8 cellular contexts compared by ENCODE assay signal in the genomic region with DNA sequence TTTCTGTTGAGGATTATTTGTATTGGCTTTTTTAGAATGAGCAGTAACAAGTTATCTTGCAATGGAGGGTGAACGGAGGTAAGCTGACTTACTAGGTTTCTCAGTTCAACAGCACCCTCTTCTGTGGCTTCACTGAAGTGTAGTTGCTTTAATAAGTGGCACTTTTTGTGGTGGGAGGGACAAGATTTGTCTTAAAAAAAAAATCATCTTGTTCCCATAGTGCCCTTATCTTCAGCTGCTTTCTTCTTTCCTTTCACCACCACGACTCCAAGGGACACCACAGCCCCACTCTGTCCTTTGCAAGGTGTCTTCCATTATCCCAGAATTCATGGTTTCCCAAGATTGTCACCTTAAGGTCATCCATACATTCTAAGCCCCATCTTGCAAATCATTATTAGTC.
DNase-seq lines count a peak whose midpoint lies in the region; ATAC-seq, FAIRE-seq and TF ChIP-seq lines count a peak whose summit lies in the region.

No MANE protein-coding gene starts in this region.

- TF ChIP-seq POLR2A in Peyer's patch (IDR thresholded peaks at IDR 0.05) (no peak), endothelial cell of umbilical vein (IDR thresholded peaks at IDR 0.05; ENCODE audit: low read depth, low read length) (no peak)

- H4K20me1 ChIP-seq in Loucy (ENCODE audit: insufficient read depth, low read length, poor library complexity, severe bottlenecking) (no peaks in the 10 kb centered on the region), endothelial cell of umbilical vein (replicated peaks; ENCODE audit: control insufficient read depth, extremely low read depth, insufficient read depth, low read length) (no peaks in the 10 kb centered on the region)

- TF ChIP-seq CTCF in Loucy (conservative IDR thresholded peaks at IDR 0.05; ENCODE audit: low read length) (peak; percentile 72), Peyer's patch (IDR thresholded peaks at IDR 0.05) (peak in 4 of 6 experiments; percentile 24 to 60 (median 54)), endothelial cell of umbilical vein (IDR thresholded peaks at IDR 0.05; ENCODE audit: extremely low read depth in 1 of 2, insufficient read depth in 1 of 2, low read depth in 1 of 2, low read length in 2 of 2) (peak; percentile 37 to 55)

- no peaks in the 10 kb centered on the region for H3K9me1 ChIP-seq in endothelial cell of umbilical vein (replicated peaks; ENCODE audit: control insufficient read depth, extremely low read depth, insufficient read depth, low read length)

- H3K9me3 Mint-ChIP-seq in activated CD8-positive, alpha-beta memory T cell treated with anti-CD3 and anti-CD28 coated beads, Interleukin-2, amount 10 ng/mL, durations not matched to agents 7 days and 5 days (ENCODE audit: low read depth), result no peaks in the 10 kb centered on the region
- H3K9me3 Mint-ChIP-seq in naive thymus-derived CD8-positive, alpha-beta T cell, result no peaks in the 10 kb centered on the region
- H3K9me3 Mint-ChIP-seq in activated T-helper 2 cell treated with anti-CD3 and anti-CD28 coated beads, Interferon-gamma antibody, Interleukin-2, Interleukin-4, amounts not matched to agents 10 μg/mL and 5 μg/mL and 100 μg/mL, durations not matched to agents 14 hours and 24 hours and 36 hours, result no peaks in the 10 kb centered on the region

- no peak overlapping the region for H3K27ac Mint-ChIP-seq in activated CD8-positive, alpha-beta memory T cell treated with anti-CD3 and anti-CD28 coated beads, Interleukin-2, amount 10 ng/mL, durations not matched to agents 7 days and 5 days
- peak overlapping the region in 2 of 10 donors; percentile 44 to 68 for H3K27ac Mint-ChIP-seq in naive thymus-derived CD8-positive, alpha-beta T cell
- no peak overlapping the region for H3K27ac Mint-ChIP-seq in activated T-helper 2 cell treated with anti-CD3 and anti-CD28 coated beads, Interferon-gamma antibody, Interleukin-2, Interleukin-4, amounts not matched to agents 10 μg/mL and 5 μg/mL and 100 μg/mL, durations not matched to agents 14 hours and 24 hours and 36 hours

- dilution Hi-C loops in endothelial cell of umbilical vein (cut with MboI; ENCODE audit: extremely low pct_ligation_motif_present, low sequenced_read_pairs), result no loop called here

- no peaks in the 10 kb centered on the region for H3K27me3 ChIP-seq in Loucy (ENCODE audit: insufficient read depth, low read length, poor library complexity, severe bottlenecking)
- no peaks in the 10 kb centered on the region for H3K27me3 ChIP-seq in Peyer's patch
- no peaks in the 10 kb centered on the region for H3K27me3 ChIP-seq in endothelial cell of umbilical vein (ENCODE audit: control insufficient read depth in 2 of 2, insufficient read depth in 2 of 2, low read length in 2 of 2)

- H3K36me3 ChIP-seq in Loucy (ENCODE audit: insufficient read depth, low read length) (no peaks in the 10 kb centered on the region), Peyer's patch (no peaks in the 10 kb centered on the region), endothelial cell of umbilical vein (ENCODE audit: control insufficient read depth in 2 of 2, extremely low read depth in 1 of 2, insufficient read depth in 2 of 2, low read length in 2 of 2) (no peaks in the 10 kb centered on the region)

- H3K9me2 ChIP-seq in Loucy (replicated peaks; ENCODE audit: low read depth, low read length), result no peaks in the 10 kb centered on the region

- no peak for DNase-seq in activated CD8-positive, alpha-beta memory T cell treated with anti-CD3 and anti-CD28 coated beads, Interleukin-2, amount 10 ng/mL, durations not matched to agents 7 days and 5 days
- DNase-seq in activated CD8-positive, alpha-beta memory T cell treated with anti-CD3 and anti-CD28 coated beads, Interleukin-2, amount 50 U/mL, for 48 hours, result no peak
- DNase-seq in Peyer's patch (no peak), endothelial cell of umbilical vein (ENCODE audit: low read depth, low spot score) (peak; percentile 72)
- DNase-seq in naive thymus-derived CD8-positive, alpha-beta T cell, result peak in 5 of 10 donors; percentile 9 to 51 (median 29)
- DNase-seq in activated T-helper 2 cell treated with anti-CD3 and anti-CD28 coated beads, Interferon-gamma antibody, Interleukin-2, Interleukin-4, amounts not matched to agents 10 μg/mL and 5 μg/mL and 100 μg/mL, durations not matched to agents 14 hours and 24 hours and 36 hours (ENCODE audit: low spot score), result no peak

- no peak overlapping the region for H2AFZ ChIP-seq in Loucy (ENCODE audit: low read length)
- no peak overlapping the region for H2AFZ ChIP-seq in endothelial cell of umbilical vein (ENCODE audit: low read depth, low read length)

- POLR2A ChIA-PET in endothelial cell of umbilical vein (lab: Charles Lee), result no interaction called here
- POLR2A ChIA-PET in naive thymus-derived CD8-positive, alpha-beta T cell (lab: Charles Lee), result no interaction called here

- H3K9ac ChIP-seq in Loucy (ENCODE audit: low read depth, low read length, poor library complexity, severe bottlenecking), result no peak overlapping the region
- no peak overlapping the region for H3K9ac ChIP-seq in endothelial cell of umbilical vein (replicated peaks; ENCODE audit: extremely low read depth, insufficient read depth, low read length)

- peaks cover 2% of the 10 kb centered on the region for H3K4me1 Mint-ChIP-seq in activated CD8-positive, alpha-beta memory T cell treated with anti-CD3 and anti-CD28 coated beads, Interleukin-2, amount 10 ng/mL, durations not matched to agents 7 days and 5 days
- H3K4me1 Mint-ChIP-seq in naive thymus-derived CD8-positive, alpha-beta T cell, result peaks cover 0 to 5% (median 0%) of the 10 kb centered on the region in 4 donors
- no peaks in the 10 kb centered on the region for H3K4me1 Mint-ChIP-seq in activated T-helper 2 cell treated with anti-CD3 and anti-CD28 coated beads, Interferon-gamma antibody, Interleukin-2, Interleukin-4, amounts not matched to agents 10 μg/mL and 5 μg/mL and 100 μg/mL, durations not matched to agents 14 hours and 24 hours and 36 hours (ENCODE audit: low read depth)

- ATAC-seq in activated CD8-positive, alpha-beta memory T cell treated with anti-CD3 and anti-CD28 coated beads, Interleukin-2, amount 10 ng/mL, durations not matched to agents 7 days and 5 days, result peak; percentile 57
- ATAC-seq in GM21723 (IDR thresholded peaks at IDR 0.05; ENCODE audit: unreplicated experiment), result peak; percentile 72
- ATAC-seq in naive thymus-derived CD8-positive, alpha-beta T cell, result peak; percentile 53 to 59

- intact Hi-C loops in endothelial cell of umbilical vein (cut with micrococcal nuclease), result loop anchor here (1.0 to 5.0 kb wide), 6 partner anchors 223 to 1218 kb away; no protein-coding TSS in a partner anchor
- intact Hi-C loops in activated T-helper 2 cell treated with anti-CD3 and anti-CD28 coated beads, Interferon-gamma antibody, Interleukin-2, Interleukin-4, amounts not matched to agents 10 μg/mL and 5 μg/mL and 100 μg/mL, durations not matched to agents 14 hours and 24 hours and 36 hours (cut with micrococcal nuclease), result loop anchor here (2.0 to 5.0 kb wide), 2 partner anchors 226 to 974 kb away; no protein-coding TSS in a partner anchor

- H3F3A ChIP-seq in Loucy (ENCODE audit: low read depth), result no peaks in the 10 kb centered on the region; the same call in 1 of the 2 replicates

- no TSS peak for BruUV-seq in endothelial cell of umbilical vein (replicated peaks; lab: Mats Ljungman, UMichigan)

- H3K79me2 ChIP-seq in Loucy (ENCODE audit: insufficient read depth, low read length) (no peaks in the 10 kb centered on the region), endothelial cell of umbilical vein (ENCODE audit: control insufficient read depth, insufficient read depth, low read length) (no peaks in the 10 kb centered on the region)

- H3K4me1 ChIP-seq in Loucy (ENCODE audit: insufficient read depth, low read length, poor library complexity, severe bottlenecking), result no peaks in the 10 kb centered on the region
- no peaks in the 10 kb centered on the region for H3K4me1 ChIP-seq in Peyer's patch
- H3K4me1 ChIP-seq in endothelial cell of umbilical vein (ENCODE audit: control insufficient read depth, extremely low read depth, insufficient read depth, low read length), result no peaks in the 10 kb centered on the region

- no peak overlapping the region for H3K27ac ChIP-seq in Peyer's patch
- no peak overlapping the region for H3K27ac ChIP-seq in endothelial cell of umbilical vein (ENCODE audit: insufficient read depth, low read depth, low read length)

- H3K4me2 ChIP-seq in Loucy (ENCODE audit: low read depth, low read length, poor library complexity, severe bottlenecking), result no peak overlapping the region
- H3K4me2 ChIP-seq in endothelial cell of umbilical vein (ENCODE audit: insufficient read depth, low read length), result no peak overlapping the region

- H3K4me3 ChIP-seq in Loucy (ENCODE audit: low read length, poor library complexity, severe bottlenecking), result no peak overlapping the region
- no peak overlapping the region for H3K4me3 ChIP-seq in Peyer's patch
- no peak overlapping the region for H3K4me3 ChIP-seq in endothelial cell of umbilical vein (replicated peaks in 1 of 3; ENCODE audit: insufficient read depth in 1 of 3, low read depth in 1 of 3, low read length in 3 of 3)

- CTCF ChIA-PET in activated CD8-positive, alpha-beta memory T cell treated with anti-CD3 and anti-CD28 coated beads, Interleukin-2, amount 10 ng/mL, durations not matched to agents 7 days and 5 days (lab: Charles Lee), result interaction anchor here (0.9 to 1.8 kb wide), 2 partner anchors 795 to 972 kb away, joined by 3 to 5 read pairs; no protein-coding TSS in a partner anchor
- CTCF ChIA-PET in endothelial cell of umbilical vein (lab: Charles Lee), result interaction anchor here (0.7 to 4.4 kb wide), 9 partner anchors 16 to 1218 kb away, joined by 3 to 60 read pairs (median 3); no protein-coding TSS in a partner anchor

- H3K4me3 Mint-ChIP-seq in activated CD8-positive, alpha-beta memory T cell treated with anti-CD3 and anti-CD28 coated beads, Interleukin-2, amount 10 ng/mL, durations not matched to agents 7 days and 5 days, result no peak overlapping the region
- no peak overlapping the region for H3K4me3 Mint-ChIP-seq in naive thymus-derived CD8-positive, alpha-beta T cell
- no peak overlapping the region for H3K4me3 Mint-ChIP-seq in activated T-helper 2 cell treated with anti-CD3 and anti-CD28 coated beads, Interferon-gamma antibody, Interleukin-2, Interleukin-4, amounts not matched to agents 10 μg/mL and 5 μg/mL and 100 μg/mL, durations not matched to agents 14 hours and 24 hours and 36 hours (ENCODE audit: low read depth)

- FAIRE-seq in endothelial cell of umbilical vein (lab: Jason Lieb, UNC), result no peak

- H3K9me3 ChIP-seq in Loucy (ENCODE audit: insufficient read depth, low read depth, low read length), result no peaks in the 10 kb centered on the region
- H3K9me3 ChIP-seq in Peyer's patch, result no peaks in the 10 kb centered on the region
- no peaks in the 10 kb centered on the region for H3K9me3 ChIP-seq in endothelial cell of umbilical vein (replicated peaks; ENCODE audit: control insufficient read depth, insufficient read depth, low read length)

- H3K27me3 Mint-ChIP-seq in activated CD8-positive, alpha-beta memory T cell treated with anti-CD3 and anti-CD28 coated beads, Interleukin-2, amount 10 ng/mL, durations not matched to agents 7 days and 5 days, result no peaks in the 10 kb centered on the region
- H3K27me3 Mint-ChIP-seq in naive thymus-derived CD8-positive, alpha-beta T cell, result no peaks in the 10 kb centered on the region
- H3K27me3 Mint-ChIP-seq in activated T-helper 2 cell treated with anti-CD3 and anti-CD28 coated beads, Interferon-gamma antibody, Interleukin-2, Interleukin-4, amounts not matched to agents 10 μg/mL and 5 μg/mL and 100 μg/mL, durations not matched to agents 14 hours and 24 hours and 36 hours (ENCODE audit: low read depth), result no peaks in the 10 kb centered on the region

- no peaks in the 10 kb centered on the region for H3K36me3 Mint-ChIP-seq in activated CD8-positive, alpha-beta memory T cell treated with anti-CD3 and anti-CD28 coated beads, Interleukin-2, amount 10 ng/mL, durations not matched to agents 7 days and 5 days
- peaks cover 0 to 31% (median 10%) of the 10 kb centered on the region in 3 donors for H3K36me3 Mint-ChIP-seq in naive thymus-derived CD8-positive, alpha-beta T cell
- H3K36me3 Mint-ChIP-seq in activated T-helper 2 cell treated with anti-CD3 and anti-CD28 coated beads, Interferon-gamma antibody, Interleukin-2, Interleukin-4, amounts not matched to agents 10 μg/mL and 5 μg/mL and 100 μg/mL, durations not matched to agents 14 hours and 24 hours and 36 hours (ENCODE audit: low read depth), result no peaks in the 10 kb centered on the region
